Comparison of ENCODE assay signal across 17 cellular contexts in genomic region chr20:33658510-33658909, GRCh38. TPM values are rescaled to one million over a fixed set of nuclear protein-coding genes. Genes with fewer than 3 reads are reported as not detected.
DNase-seq lines count a peak whose midpoint lies in the region; ATAC-seq and TF ChIP-seq lines count a peak whose summit lies in the region.
"Had no signal": no experiment of that assay in that cellular context is flagged by ENCODE, and none has a peak within 500 bp of the region (broad histone marks: within the 10 kb centered on the region; RNA-seq: fewer than 3 reads in every experiment).

No MANE protein-coding gene starts in this region.

- peaks cover 14% of the 10 kb centered on the region for H3K36me3 Mint-ChIP-seq in endodermal cell (ENCODE audit: low read depth)
- no peaks in the 10 kb centered on the region for H3K36me3 Mint-ChIP-seq in type B pancreatic cell
- peaks cover 4% of the 10 kb centered on the region for H3K36me3 Mint-ChIP-seq in activated T-helper 1 cell treated with anti-CD3 and anti-CD28 coated beads, Interleukin-12 subunit alpha, Interleukin-12 subunit beta, Interleukin-2, Interleukin-4 antibody, amounts not matched to agents 30 ng/mL and 10 ng/mL and 1 ng/mL, durations not matched to agents 14 hours and 24 hours and 36 hours (ENCODE audit: low read depth)
- H3K36me3 Mint-ChIP-seq: CD8-positive, alpha-beta T cell; IgD-negative memory B cell had no signal

- no peaks in the 10 kb centered on the region for H3K9me3 Mint-ChIP-seq in endodermal cell
- no peaks in the 10 kb centered on the region for H3K9me3 Mint-ChIP-seq in type B pancreatic cell
- H3K9me3 Mint-ChIP-seq in activated T-helper 1 cell treated with anti-CD3 and anti-CD28 coated beads, Interleukin-12 subunit alpha, Interleukin-12 subunit beta, Interleukin-2, Interleukin-4 antibody, amounts not matched to agents 30 ng/mL and 10 ng/mL and 1 ng/mL, durations not matched to agents 14 hours and 24 hours and 36 hours, result no peaks in the 10 kb centered on the region
- H3K9me3 Mint-ChIP-seq: CD8-positive, alpha-beta T cell; IgD-negative memory B cell had no signal

- H3K27me3 ChIP-seq in endodermal cell (ENCODE audit: control insufficient read depth, insufficient read depth, low read length, poor library complexity, severe bottlenecking), result no peaks in the 10 kb centered on the region
- H3K27me3 ChIP-seq: BE2C had no signal

- H3K4me1 ChIP-seq in endodermal cell (ENCODE audit: control insufficient read depth, insufficient read depth, low read length), result peaks cover 3% of the 10 kb centered on the region
- H3K4me1 ChIP-seq: BE2C had no signal

- 90 to 96% methylated on average over 4 to 8 of the region's 8 CpGs for WGBS in endodermal cell (ENCODE audit: insufficient coverage in 1 of 2, insufficient read length in 1 of 2), 2 experiments

- intact Hi-C loops in Right ventricle myocardium inferior (cut with DNase I), result no loop called here
- intact Hi-C loops in cardiac septum (cut with DNase I), result no loop called here
- intact Hi-C loops in activated T-helper 1 cell treated with anti-CD3 and anti-CD28 coated beads, Interleukin-12 subunit alpha, Interleukin-12 subunit beta, Interleukin-2, Interleukin-4 antibody, amounts not matched to agents 30 ng/mL and 10 ng/mL and 1 ng/mL, durations not matched to agents 14 hours and 24 hours and 36 hours (cut with micrococcal nuclease), result no loop called here

- H3K4me1 Mint-ChIP-seq in endodermal cell (peaks cover 12% of the 10 kb centered on the region), type B pancreatic cell (ENCODE audit: unreplicated experiment) (peaks cover 27% of the 10 kb centered on the region)
- peaks cover 6% of the 10 kb centered on the region for H3K4me1 Mint-ChIP-seq in activated T-helper 1 cell treated with anti-CD3 and anti-CD28 coated beads, Interleukin-12 subunit alpha, Interleukin-12 subunit beta, Interleukin-2, Interleukin-4 antibody, amounts not matched to agents 30 ng/mL and 10 ng/mL and 1 ng/mL, durations not matched to agents 14 hours and 24 hours and 36 hours (ENCODE audit: low read depth)

- H3K4me3 ChIP-seq in endodermal cell (ENCODE audit: low read length), result no peak overlapping the region
- H3K4me3 ChIP-seq: HAP-1 had no signal

- TF ChIP-seq CTCF in endodermal cell (conservative IDR thresholded peaks at IDR 0.05) (no peak), type B pancreatic cell (conservative IDR thresholded peaks at IDR 0.05) (no peak)

- no peak for ATAC-seq in Right ventricle myocardium inferior
- ATAC-seq: CD8-positive, alpha-beta T cell had no signal

- peaks cover 6% of the 10 kb centered on the region for H3K36me3 ChIP-seq in endodermal cell (ENCODE audit: control insufficient read depth, insufficient read depth, low read length)

- H3K27ac Mint-ChIP-seq in endodermal cell (no peak overlapping the region), type B pancreatic cell (peak overlapping the region; percentile 58)
- H3K27ac Mint-ChIP-seq in activated T-helper 1 cell treated with anti-CD3 and anti-CD28 coated beads, Interleukin-12 subunit alpha, Interleukin-12 subunit beta, Interleukin-2, Interleukin-4 antibody, amounts not matched to agents 30 ng/mL and 10 ng/mL and 1 ng/mL, durations not matched to agents 14 hours and 24 hours and 36 hours, result no peak overlapping the region
- H3K27ac Mint-ChIP-seq: CD8-positive, alpha-beta T cell; IgD-negative memory B cell had no signal

- no peak overlapping the region for H3K27ac ChIP-seq in endodermal cell (ENCODE audit: low read depth, low read length)
- H3K27ac ChIP-seq: C4-2B had no signal

- DNase-seq in Right ventricle myocardium inferior (ENCODE audit: missing footprints), result peak; percentile 26
- no peak for DNase-seq in cardiac septum (ENCODE audit: low spot score)
- DNase-seq in D341Med (ENCODE audit: low spot score), result peak; percentile 19
- DNase-seq in endodermal cell, result peak; percentile 40
- DNase-seq in type B pancreatic cell (ENCODE audit: extremely low spot score, unreplicated experiment), result no peak
- no peak for DNase-seq in cortex of kidney (lab: John Stamatoyannopoulos, UW)
- DNase-seq in activated T-helper 1 cell treated with anti-CD3 and anti-CD28 coated beads, Interleukin-12 subunit alpha, Interleukin-12 subunit beta, Interleukin-2, Interleukin-4 antibody, amounts not matched to agents 30 ng/mL and 10 ng/mL and 1 ng/mL, durations not matched to agents 14 hours and 24 hours and 36 hours (ENCODE audit: low spot score), result no peak
- no peak for DNase-seq in DMS153 (lab: John Stamatoyannopoulos, UW)
- DNase-seq: BE2C; CD8-positive, alpha-beta T cell; COR-L47; DMS53; GF-D8; GOT3 had no signal

- no peaks in the 10 kb centered on the region for H3K27me3 Mint-ChIP-seq in endodermal cell (ENCODE audit: insufficient read depth)
- H3K27me3 Mint-ChIP-seq in type B pancreatic cell, result no peaks in the 10 kb centered on the region
- H3K27me3 Mint-ChIP-seq in activated T-helper 1 cell treated with anti-CD3 and anti-CD28 coated beads, Interleukin-12 subunit alpha, Interleukin-12 subunit beta, Interleukin-2, Interleukin-4 antibody, amounts not matched to agents 30 ng/mL and 10 ng/mL and 1 ng/mL, durations not matched to agents 14 hours and 24 hours and 36 hours (ENCODE audit: insufficient read depth), result no peaks in the 10 kb centered on the region

- H3K9me3 ChIP-seq in endodermal cell (ENCODE audit: control insufficient read depth, low read length), result no peaks in the 10 kb centered on the region
- H3K9me3 ChIP-seq: BE2C, HAP-1 had no signal

- H3K4me3 Mint-ChIP-seq in endodermal cell (no peak overlapping the region), type B pancreatic cell (no peak overlapping the region)
- no peak overlapping the region for H3K4me3 Mint-ChIP-seq in activated T-helper 1 cell treated with anti-CD3 and anti-CD28 coated beads, Interleukin-12 subunit alpha, Interleukin-12 subunit beta, Interleukin-2, Interleukin-4 antibody, amounts not matched to agents 30 ng/mL and 10 ng/mL and 1 ng/mL, durations not matched to agents 14 hours and 24 hours and 36 hours
- H3K4me3 Mint-ChIP-seq: CD8-positive, alpha-beta T cell; IgD-negative memory B cell had no signal

- H3K9ac ChIP-seq in endodermal cell (ENCODE audit: extremely low read depth, low read length, poor library complexity, severe bottlenecking), result no peak overlapping the region

RNA-seq across cellular contexts. Expression of gene C20orf144, which starts 3.6 kb away (rescaled TPM):
- total RNA-seq in Right ventricle myocardium inferior (not detected), cardiac septum (not detected), endodermal cell (under 1 TPM in 1 of 2 donors, not detected in 1; 0.44 TPM), type B pancreatic cell (ENCODE audit: low replicate concordance) (0.29 and 0.82 TPM in 2 replicates)
- 0.18 TPM for polyA plus RNA-seq in endodermal cell (2013, experiment 1 of 2)
- 0.17 TPM for polyA plus RNA-seq in endodermal cell (2013, experiment 2 of 2)
- 0.22 and 0.29 TPM in 2 replicates for total RNA-seq in activated T-helper 1 cell treated with anti-CD3 and anti-CD28 coated beads, Interleukin-12 subunit alpha, Interleukin-12 subunit beta, Interleukin-2, Interleukin-4 antibody, amounts not matched to agents 30 ng/mL and 10 ng/mL and 1 ng/mL, durations not matched to agents 14 hours and 24 hours and 36 hours
- polyA plus RNA-seq: IgD-negative memory B cell had no signal

RNA-seq across cellular contexts. Expression of gene ACTL10, which starts 8.2 kb away (rescaled TPM):
- total RNA-seq in Right ventricle myocardium inferior (0.19 TPM), cardiac septum (0.46 TPM), endodermal cell (under 1 TPM in 1 of 2 donors, not detected in 1; 0.42 TPM), type B pancreatic cell (ENCODE audit: low replicate concordance) (1.7 and 2.6 TPM in 2 replicates)
- 0.28 TPM for polyA plus RNA-seq in endodermal cell (2013, experiment 1 of 2)
- polyA plus RNA-seq in endodermal cell (2013, experiment 2 of 2), result 0.17 TPM
- 3.7 and 4.2 TPM in 2 replicates for total RNA-seq in activated T-helper 1 cell treated with anti-CD3 and anti-CD28 coated beads, Interleukin-12 subunit alpha, Interleukin-12 subunit beta, Interleukin-2, Interleukin-4 antibody, amounts not matched to agents 30 ng/mL and 10 ng/mL and 1 ng/mL, durations not matched to agents 14 hours and 24 hours and 36 hours

RNA-seq across cellular contexts. Expression of gene NECAB3, which starts 15.7 kb away (rescaled TPM):
- total RNA-seq in Right ventricle myocardium inferior (70.8 TPM), cardiac septum (77.0 TPM), endodermal cell (10 to 100 TPM; 77.2 to 92.3 TPM), type B pancreatic cell (ENCODE audit: low replicate concordance) (67.4 and 68.2 TPM in 2 replicates)
- 29.9 TPM for polyA plus RNA-seq in endodermal cell (2013, experiment 1 of 2)
- polyA plus RNA-seq in endodermal cell (2013, experiment 2 of 2), result 27.4 TPM
- 30.7 and 31.2 TPM in 2 replicates for total RNA-seq in activated T-helper 1 cell treated with anti-CD3 and anti-CD28 coated beads, Interleukin-12 subunit alpha, Interleukin-12 subunit beta, Interleukin-2, Interleukin-4 antibody, amounts not matched to agents 30 ng/mL and 10 ng/mL and 1 ng/mL, durations not matched to agents 14 hours and 24 hours and 36 hours

RNA-seq across cellular contexts. Expression of gene E2F1, which starts 27.7 kb away (rescaled TPM):
- total RNA-seq in Right ventricle myocardium inferior, result 2.3 TPM
- 2.3 TPM for total RNA-seq in cardiac septum
- 10 to 100 TPM; 26.9 to 33.7 TPM for total RNA-seq in endodermal cell
- polyA plus RNA-seq in endodermal cell (2013, experiment 1 of 2), result 35.1 TPM
- 28.9 TPM for polyA plus RNA-seq in endodermal cell (2013, experiment 2 of 2)
- total RNA-seq in type B pancreatic cell (ENCODE audit: low replicate concordance), result 20.7 and 32.8 TPM in 2 replicates
- total RNA-seq in activated T-helper 1 cell treated with anti-CD3 and anti-CD28 coated beads, Interleukin-12 subunit alpha, Interleukin-12 subunit beta, Interleukin-2, Interleukin-4 antibody, amounts not matched to agents 30 ng/mL and 10 ng/mL and 1 ng/mL, durations not matched to agents 14 hours and 24 hours and 36 hours, result 77.5 and 80.6 TPM in 2 replicates

Comparison
In these comparisons a context has a peak if more than half of its experiments do, and no peak if none do; other contexts are left out.
1. DNase-seq: peak in Right ventricle myocardium inferior (single experiment), D341Med (single experiment) and endodermal cell (single experiment); none in cardiac septum (single experiment), type B pancreatic cell (single experiment), cortex of kidney (single experiment), activated T-helper 1 cell treated with anti-CD3 and anti-CD28 coated beads, Interleukin-12 subunit alpha, Interleukin-12 subunit beta, Interleukin-2, Interleukin-4 antibody, amounts not matched to agents 30 ng/mL and 10 ng/mL and 1 ng/mL, durations not matched to agents 14 hours and 24 hours and 36 hours (single experiment) and DMS153 (single experiment).